In the genomic region with DNA sequence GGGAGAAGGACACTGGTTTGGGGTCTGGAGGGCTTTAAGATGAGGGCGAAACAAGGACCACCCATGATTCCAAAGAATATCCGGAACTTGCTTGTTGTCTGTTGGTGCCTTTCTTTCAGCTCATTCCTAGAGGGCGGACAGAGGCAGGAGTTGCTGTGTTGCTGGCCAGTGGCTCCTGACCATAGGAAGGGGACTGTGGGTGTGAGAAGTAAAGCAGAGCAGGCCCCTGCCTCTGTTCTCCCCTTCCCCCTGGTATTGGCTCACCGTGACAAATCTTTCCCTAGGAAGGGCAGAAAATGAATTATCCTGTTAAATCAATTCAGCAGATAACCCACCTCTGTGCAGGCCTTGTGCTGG, we compare ENCODE assay signal across 14 cellular contexts.
A peak's percentile ranks its signal among the peaks of the same experiment; 100 is the strongest.
DNase-seq lines count a peak whose midpoint lies in the region; ATAC-seq and TF ChIP-seq lines count a peak whose summit lies in the region.
"Had no signal": no experiment of that assay in that cellular context is flagged by ENCODE, and none has a peak within 500 bp of the region (broad histone marks: within the 10 kb centered on the region; RNA-seq: fewer than 3 reads in every experiment).

No MANE protein-coding gene starts in this region.

- 95% methylated on average over 4 of the region's 4 CpGs for WGBS in SK-N-SH (ENCODE audit: low lambda C conversion rate)

- H3K27ac ChIP-seq in SK-N-SH (ENCODE audit: low read depth in 2 of 2, low read length in 1 of 2) (no peak overlapping the region), foreskin keratinocyte (peak overlapping the region; percentile 76), skin epidermis (peak overlapping the region in 17 of 21 experiments; percentile 8 to 82 (median 64))
- H3K27ac ChIP-seq: 22Rv1, KMS-11, upper lobe of right lung had no signal

- no peaks in the 10 kb centered on the region for H3F3A ChIP-seq in SK-N-SH (replicated peaks; ENCODE audit: insufficient read depth)

- TF ChIP-seq CTCF in SK-N-SH (IDR thresholded peaks at IDR 0.05) (no peak), foreskin keratinocyte (conservative IDR thresholded peaks at IDR 0.05) (no peak)

- H3K27me3 ChIP-seq in SK-N-SH (ENCODE audit: insufficient read depth) (no peaks in the 10 kb centered on the region), foreskin keratinocyte (no peaks in the 10 kb centered on the region), H7 (ENCODE audit: control insufficient read depth, insufficient read depth, low read length) (no peaks in the 10 kb centered on the region)
- H3K27me3 ChIP-seq: upper lobe of right lung had no signal

- DNase-seq in SK-N-SH: peak; percentile 29
- DNase-seq in UCSD-AML1 (lab: John Stamatoyannopoulos, UW; ENCODE audit: unreplicated experiment): peak; percentile 57
- no peak for DNase-seq in foreskin keratinocyte
- DNase-seq in H7: no peak
- DNase-seq in nucleus accumbens (lab: John Stamatoyannopoulos, UW): no peak
- DNase-seq: activated CD4-positive, alpha-beta T cell treated with anti-CD3 and anti-CD28 coated beads for 48 hours; activated gamma-delta T cell; NCI-H1930 had no signal

- TF ChIP-seq RAD21 in SK-N-SH (IDR thresholded peaks at IDR 0.05; ENCODE audit: low read length): no peak

- no peak for TF ChIP-seq EP300 in SK-N-SH (IDR thresholded peaks at IDR 0.05; ENCODE audit: borderline replicate concordance in 1 of 2, low read depth in 1 of 2, low read length in 1 of 2)

- H4K20me1 ChIP-seq in SK-N-SH (ENCODE audit: insufficient read depth): no peaks in the 10 kb centered on the region

- POLR2A ChIA-PET in SK-N-SH (lab: Yijun Ruan, JAX): no interaction called here

- H3K4me3 ChIP-seq in SK-N-SH (ENCODE audit: low read depth in 2 of 2, low read length in 1 of 2): no peak overlapping the region
- H3K4me3 ChIP-seq in skin epidermis: no peak overlapping the region
- no peak overlapping the region for H3K4me3 ChIP-seq in H7 (ENCODE audit: insufficient read depth, low read depth, low read length)
- H3K4me3 ChIP-seq: upper lobe of right lung had no signal

- CTCF ChIA-PET in SK-N-SH (lab: Yijun Ruan, JAX): no interaction called here

- no peak for ATAC-seq in SK-N-SH treated with all-trans-retinoic acid at 6 μM for 48 hours
- no peak for ATAC-seq in foreskin keratinocyte
- ATAC-seq in GM18861 (IDR thresholded peaks at IDR 0.05; ENCODE audit: unreplicated experiment): no peak

- H3K9me2 ChIP-seq in SK-N-SH: no peaks in the 10 kb centered on the region

- H3K36me3 ChIP-seq in SK-N-SH (replicated peaks in 1 of 2; ENCODE audit: control insufficient read depth in 1 of 2, insufficient read depth in 2 of 2, low read length in 1 of 2) (no peaks in the 10 kb centered on the region), H7 (replicated peaks; ENCODE audit: control insufficient read depth, insufficient read depth, low read length) (no peaks in the 10 kb centered on the region)
- H3K36me3 ChIP-seq: upper lobe of right lung had no signal

- no peaks in the 10 kb centered on the region for H3K79me2 ChIP-seq in SK-N-SH (ENCODE audit: insufficient read depth)

- peaks cover 7 to 9% of the 10 kb centered on the region in 2 experiments; a peak in 2 of 4 replicates for H3K4me1 ChIP-seq in SK-N-SH (ENCODE audit: control insufficient read depth in 1 of 2, insufficient read depth in 2 of 2, low read depth in 1 of 2, low read length in 1 of 2)
- H3K4me1 ChIP-seq in foreskin keratinocyte: peaks cover 16% of the 10 kb centered on the region

- H3K9ac ChIP-seq in SK-N-SH: no peak overlapping the region
- H3K9ac ChIP-seq: KMS-11 had no signal

- H3K4me2 ChIP-seq in SK-N-SH: no peak overlapping the region
- H3K4me2 ChIP-seq: KMS-11 had no signal

- H3K9me3 ChIP-seq in SK-N-SH: no peaks in the 10 kb centered on the region
- H3K9me3 ChIP-seq: upper lobe of right lung had no signal

- H2AFZ ChIP-seq in SK-N-SH (ENCODE audit: low read depth): no peak overlapping the region

TF ChIP-seq in SK-N-SH, 30 proteins besides CTCF, POLR2A, EP300 and RAD21 (continues in another document):
- TF ChIP-seq ELF1 (IDR thresholded peaks at IDR 0.05): no peak
- TF ChIP-seq, protein P1, sequence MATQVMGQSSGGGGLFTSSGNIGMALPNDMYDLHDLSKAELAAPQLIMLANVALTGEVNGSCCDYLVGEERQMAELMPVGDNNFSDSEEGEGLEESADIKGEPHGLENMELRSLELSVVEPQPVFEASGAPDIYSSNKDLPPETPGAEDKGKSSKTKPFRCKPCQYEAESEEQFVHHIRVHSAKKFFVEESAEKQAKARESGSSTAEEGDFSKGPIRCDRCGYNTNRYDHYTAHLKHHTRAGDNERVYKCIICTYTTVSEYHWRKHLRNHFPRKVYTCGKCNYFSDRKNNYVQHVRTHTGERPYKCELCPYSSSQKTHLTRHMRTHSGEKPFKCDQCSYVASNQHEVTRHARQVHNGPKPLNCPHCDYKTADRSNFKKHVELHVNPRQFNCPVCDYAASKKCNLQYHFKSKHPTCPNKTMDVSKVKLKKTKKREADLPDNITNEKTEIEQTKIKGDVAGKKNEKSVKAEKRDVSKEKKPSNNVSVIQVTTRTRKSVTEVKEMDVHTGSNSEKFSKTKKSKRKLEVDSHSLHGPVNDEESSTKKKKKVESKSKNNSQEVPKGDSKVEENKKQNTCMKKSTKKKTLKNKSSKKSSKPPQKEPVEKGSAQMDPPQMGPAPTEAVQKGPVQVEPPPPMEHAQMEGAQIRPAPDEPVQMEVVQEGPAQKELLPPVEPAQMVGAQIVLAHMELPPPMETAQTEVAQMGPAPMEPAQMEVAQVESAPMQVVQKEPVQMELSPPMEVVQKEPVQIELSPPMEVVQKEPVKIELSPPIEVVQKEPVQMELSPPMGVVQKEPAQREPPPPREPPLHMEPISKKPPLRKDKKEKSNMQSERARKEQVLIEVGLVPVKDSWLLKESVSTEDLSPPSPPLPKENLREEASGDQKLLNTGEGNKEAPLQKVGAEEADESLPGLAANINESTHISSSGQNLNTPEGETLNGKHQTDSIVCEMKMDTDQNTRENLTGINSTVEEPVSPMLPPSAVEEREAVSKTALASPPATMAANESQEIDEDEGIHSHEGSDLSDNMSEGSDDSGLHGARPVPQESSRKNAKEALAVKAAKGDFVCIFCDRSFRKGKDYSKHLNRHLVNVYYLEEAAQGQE (IDR thresholded peaks at IDR 0.05; ENCODE audit: low read depth, low read length): no peak
- TF ChIP-seq EZH2phosphoT487 (IDR thresholded peaks at IDR 0.05; ENCODE audit: borderline replicate concordance, low read depth): no peak
- no peak for TF ChIP-seq TEAD4 (IDR thresholded peaks at IDR 0.05; ENCODE audit: borderline replicate concordance, insufficient read depth)
- TF ChIP-seq SMC3 (IDR thresholded peaks at IDR 0.05; ENCODE audit: low read depth, low read length): no peak
- no peak for TF ChIP-seq CHD2 (IDR thresholded peaks at IDR 0.05; ENCODE audit: low read length, partially characterized antibody)
- no peak for TF ChIP-seq FOXJ3 (CRISPR knock-in tag; IDR thresholded peaks at IDR 0.05)
- TF ChIP-seq, protein P2, sequence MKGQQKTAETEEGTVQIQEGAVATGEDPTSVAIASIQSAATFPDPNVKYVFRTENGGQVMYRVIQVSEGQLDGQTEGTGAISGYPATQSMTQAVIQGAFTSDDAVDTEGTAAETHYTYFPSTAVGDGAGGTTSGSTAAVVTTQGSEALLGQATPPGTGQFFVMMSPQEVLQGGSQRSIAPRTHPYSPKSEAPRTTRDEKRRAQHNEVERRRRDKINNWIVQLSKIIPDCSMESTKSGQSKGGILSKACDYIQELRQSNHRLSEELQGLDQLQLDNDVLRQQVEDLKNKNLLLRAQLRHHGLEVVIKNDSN (IDR thresholded peaks at IDR 0.05; ENCODE audit: borderline replicate concordance, low read depth): no peak
- TF ChIP-seq JUND (IDR thresholded peaks at IDR 0.05): no peak

TF ChIP-seq in SK-N-SH treated with all-trans-retinoic acid at 6 μM for 48 hours, 23 proteins besides CTCF, POLR2A, EP300 and RAD21 (continues in another document):
- no peak for TF ChIP-seq ISL1 (CRISPR knock-in tag; IDR thresholded peaks at IDR 0.05)
- no peak for TF ChIP-seq ZNF565 (CRISPR knock-in tag; conservative IDR thresholded peaks at IDR 0.05; ENCODE audit: low read depth)
- TF ChIP-seq ZFP3 (CRISPR knock-in tag; IDR thresholded peaks at IDR 0.05): no peak
- TF ChIP-seq, protein P3, sequence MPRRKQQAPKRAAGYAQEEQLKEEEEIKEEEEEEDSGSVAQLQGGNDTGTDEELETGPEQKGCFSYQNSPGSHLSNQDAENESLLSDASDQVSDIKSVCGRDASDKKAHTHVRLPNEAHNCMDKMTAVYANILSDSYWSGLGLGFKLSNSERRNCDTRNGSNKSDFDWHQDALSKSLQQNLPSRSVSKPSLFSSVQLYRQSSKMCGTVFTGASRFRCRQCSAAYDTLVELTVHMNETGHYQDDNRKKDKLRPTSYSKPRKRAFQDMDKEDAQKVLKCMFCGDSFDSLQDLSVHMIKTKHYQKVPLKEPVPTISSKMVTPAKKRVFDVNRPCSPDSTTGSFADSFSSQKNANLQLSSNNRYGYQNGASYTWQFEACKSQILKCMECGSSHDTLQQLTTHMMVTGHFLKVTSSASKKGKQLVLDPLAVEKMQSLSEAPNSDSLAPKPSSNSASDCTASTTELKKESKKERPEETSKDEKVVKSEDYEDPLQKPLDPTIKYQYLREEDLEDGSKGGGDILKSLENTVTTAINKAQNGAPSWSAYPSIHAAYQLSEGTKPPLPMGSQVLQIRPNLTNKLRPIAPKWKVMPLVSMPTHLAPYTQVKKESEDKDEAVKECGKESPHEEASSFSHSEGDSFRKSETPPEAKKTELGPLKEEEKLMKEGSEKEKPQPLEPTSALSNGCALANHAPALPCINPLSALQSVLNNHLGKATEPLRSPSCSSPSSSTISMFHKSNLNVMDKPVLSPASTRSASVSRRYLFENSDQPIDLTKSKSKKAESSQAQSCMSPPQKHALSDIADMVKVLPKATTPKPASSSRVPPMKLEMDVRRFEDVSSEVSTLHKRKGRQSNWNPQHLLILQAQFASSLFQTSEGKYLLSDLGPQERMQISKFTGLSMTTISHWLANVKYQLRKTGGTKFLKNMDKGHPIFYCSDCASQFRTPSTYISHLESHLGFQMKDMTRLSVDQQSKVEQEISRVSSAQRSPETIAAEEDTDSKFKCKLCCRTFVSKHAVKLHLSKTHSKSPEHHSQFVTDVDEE (CRISPR knock-in tag; IDR thresholded peaks at IDR 0.05): no peak
- no peak for TF ChIP-seq ZC3H10 (CRISPR knock-in tag; IDR thresholded peaks at IDR 0.05)
- TF ChIP-seq, protein P4, sequence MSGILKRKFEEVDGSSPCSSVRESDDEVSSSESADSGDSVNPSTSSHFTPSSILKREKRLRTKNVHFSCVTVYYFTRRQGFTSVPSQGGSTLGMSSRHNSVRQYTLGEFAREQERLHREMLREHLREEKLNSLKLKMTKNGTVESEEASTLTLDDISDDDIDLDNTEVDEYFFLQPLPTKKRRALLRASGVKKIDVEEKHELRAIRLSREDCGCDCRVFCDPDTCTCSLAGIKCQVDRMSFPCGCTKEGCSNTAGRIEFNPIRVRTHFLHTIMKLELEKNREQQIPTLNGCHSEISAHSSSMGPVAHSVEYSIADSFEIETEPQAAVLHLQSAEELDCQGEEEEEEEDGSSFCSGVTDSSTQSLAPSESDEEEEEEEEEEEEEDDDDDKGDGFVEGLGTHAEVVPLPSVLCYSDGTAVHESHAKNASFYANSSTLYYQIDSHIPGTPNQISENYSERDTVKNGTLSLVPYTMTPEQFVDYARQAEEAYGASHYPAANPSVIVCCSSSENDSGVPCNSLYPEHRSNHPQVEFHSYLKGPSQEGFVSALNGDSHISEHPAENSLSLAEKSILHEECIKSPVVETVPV (CRISPR knock-in tag; IDR thresholded peaks at IDR 0.05): no peak
- no peak for TF ChIP-seq BACH2 (CRISPR knock-in tag; IDR thresholded peaks at IDR 0.05; ENCODE audit: borderline replicate concordance)

Comparison
In these comparisons a context has a peak if more than half of its experiments do, and no peak if none do; other contexts are left out.
1. DNase-seq: peak in SK-N-SH (single experiment) and UCSD-AML1 (single experiment); none in foreskin keratinocyte (0 of 2), H7 (single experiment) and nucleus accumbens (0 of 56).
2. H3K27ac ChIP-seq: peak in foreskin keratinocyte (single experiment) and skin epidermis (17 of 21); none in SK-N-SH (0 of 2).